ENCODE assay signal across 8 cellular contexts in the genomic region with DNA sequence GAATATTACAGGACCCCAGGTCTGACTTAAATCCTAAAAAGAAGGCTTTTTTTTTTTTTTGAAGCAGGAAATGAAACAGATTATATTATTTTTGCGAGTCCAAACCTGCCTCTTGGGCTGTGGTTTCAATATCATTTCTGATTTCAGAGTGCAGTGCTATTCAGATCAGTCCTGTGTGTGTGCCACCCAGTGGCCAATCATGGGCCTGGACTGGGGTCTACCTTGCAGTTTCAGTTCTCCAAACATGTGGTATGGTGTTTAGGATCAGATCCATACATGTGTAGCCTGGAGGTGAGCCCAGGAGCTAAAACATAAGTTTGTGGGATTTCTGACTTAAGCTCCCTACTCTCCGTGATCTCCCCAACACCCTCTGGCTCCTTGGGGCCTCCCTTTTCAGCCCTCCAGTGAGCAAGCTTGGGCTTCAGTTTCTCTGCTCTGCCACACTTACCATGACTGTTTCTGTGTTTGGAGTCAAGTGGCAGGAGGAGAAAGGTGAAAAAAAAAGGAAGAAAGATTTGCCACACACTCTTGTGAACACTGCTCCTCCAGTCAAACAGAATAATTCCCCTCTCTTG. TPM values are rescaled to one million over a fixed set of nuclear protein-coding genes. Genes with fewer than 3 reads are reported as not detected.
DNase-seq lines count a peak whose midpoint lies in the region; ATAC-seq, FAIRE-seq and TF ChIP-seq lines count a peak whose summit lies in the region.

No MANE protein-coding gene starts in this region.

- peak overlapping the region; percentile 3 for H3K9ac ChIP-seq in skeletal muscle satellite cell (ENCODE audit: low read depth, low read length)

- POLR2A ChIA-PET in A549 (lab: Yijun Ruan, JAX): no interaction called here

- H3K4me1 ChIP-seq in A549: no peaks in the 10 kb centered on the region
- H3K4me1 ChIP-seq in skeletal muscle satellite cell (ENCODE audit: control insufficient read depth, insufficient read depth, low read length): no peaks in the 10 kb centered on the region

- peak overlapping the region; percentile 22 to 50; a peak in 4 of 6 replicates for H3K27ac ChIP-seq in A549

- no peak for TF ChIP-seq POLR2A in A549 (IDR thresholded peaks at IDR 0.05; ENCODE audit: low read length)

- DNase-seq in A549 (ENCODE audit: low read depth in 1 of 2, low spot score in 1 of 2): peak in 1 of 2 experiments; percentile 61
- no peak for DNase-seq in GM19239 (ENCODE audit: insufficient read length, low spot score)
- DNase-seq in M059J (ENCODE audit: low read depth): peak; percentile 54
- DNase-seq in dermis blood vessel endothelial cell: peak; percentile 73
- DNase-seq in DMS153 treated with DMSO at 0.1 percent for 48 hours (lab: John Stamatoyannopoulos, UW; ENCODE audit: unreplicated experiment): no peak
- DNase-seq in NCI-H510A (lab: John Stamatoyannopoulos, UW): no peak
- no peak for DNase-seq in GM19238 (ENCODE audit: insufficient read length, low spot score)

- TF ChIP-seq CTCF in A549 (IDR thresholded peaks at IDR 0.05): peak; percentile 60

- CTCF ChIA-PET in A549 (lab: Yijun Ruan, JAX): interaction anchor here (0.8 to 6.2 kb wide), 5 partner anchors 9 to 698 kb away, joined by 3 to 43 read pairs (median 3); a partner anchor contains a TSS

- 54% methylated on average over 2 of the region's 2 CpGs for WGBS in A549 (ENCODE audit: missing lambda C conversion rate)

- no peaks in the 10 kb centered on the region for H3K27me3 ChIP-seq in skeletal muscle satellite cell (ENCODE audit: control insufficient read depth, insufficient read depth, low read length)

- FAIRE-seq in A549 (lab: Jason Lieb, UNC): no peak
- FAIRE-seq in GM19239 (lab: Jason Lieb, UNC): peak; percentile 51

- peak; percentile 50 to 63 for TF ChIP-seq RAD21 in A549 (conservative IDR thresholded peaks at IDR 0.05 in 1 of 2, IDR thresholded peaks at IDR 0.05 in 1 of 2)

- H3K36me3 ChIP-seq in skeletal muscle satellite cell (ENCODE audit: insufficient read depth, low read length): no peaks in the 10 kb centered on the region

- no peak for TF ChIP-seq EP300 in A549 (IDR thresholded peaks at IDR 0.05)

- peak; percentile 86 to 97 for ATAC-seq in A549

- H3K9me3 ChIP-seq in A549 (no peaks in the 10 kb centered on the region), skeletal muscle satellite cell (replicated peaks; ENCODE audit: low read length) (no peaks in the 10 kb centered on the region)

- no peak overlapping the region for H3K4me3 ChIP-seq in A549
- no peak overlapping the region for H3K4me3 ChIP-seq in skeletal muscle satellite cell (ENCODE audit: low read length)

- H3K4me2 ChIP-seq in A549: no peak overlapping the region
- no peak overlapping the region for H3K4me2 ChIP-seq in skeletal muscle satellite cell (ENCODE audit: low read length)

TF ChIP-seq in A549, 52 proteins besides CTCF, POLR2A, EP300 and RAD21:
- TF ChIP-seq ZC3H11A (IDR thresholded peaks at IDR 0.05): no peak
- peak; percentile 66 for TF ChIP-seq SMC3 (IDR thresholded peaks at IDR 0.05)

RNA-seq across cellular contexts. Expression of a gene that starts 12.1 kb away (rescaled TPM):
- 40.7 and 47.4 TPM in 2 replicates for polyA plus RNA-seq in A549 (2011; rRNA removed)
- 11.8 and 13.5 TPM in 2 replicates for polyA plus RNA-seq in A549 (2012; cell fraction: cytosol; rRNA removed)
- 29.7 and 30.3 TPM in 2 replicates for polyA plus RNA-seq in A549 (2012; cell fraction: nucleus; rRNA removed)
- 14.6 to 15.8 TPM (median 15.3 TPM) in 3 replicates for polyA plus RNA-seq in A549 (2017; fragmentation: RNase III; extraction: RNeasy Plus Mini Kit Qiagen cat#74134 plus additional on column Dnase treatment)
- polyA minus RNA-seq in A549 (2011; rRNA and poly(A)+ RNA removed): 79.8 and 103 TPM in 2 replicates
- total RNA-seq in M059J (2014; rRNA removed; shearing (Covaris generic)): 5.3 and 9.9 TPM in 2 replicates
- 34.2 and 38.4 TPM in 2 replicates for total RNA-seq in dermis blood vessel endothelial cell
- 13.9 and 19.7 TPM in 2 replicates for total RNA-seq in skeletal muscle satellite cell (2012; rRNA removed)

Comparison
In these comparisons a context has a peak if more than half of its experiments do, and no peak if none do; other contexts are left out.
1. DNase-seq: peak in M059J (single experiment) and dermis blood vessel endothelial cell (single experiment); none in GM19239 (single experiment), DMS153 treated with DMSO at 0.1 percent for 48 hours (single experiment), NCI-H510A (single experiment) and GM19238 (single experiment).